In the genomic region with DNA sequence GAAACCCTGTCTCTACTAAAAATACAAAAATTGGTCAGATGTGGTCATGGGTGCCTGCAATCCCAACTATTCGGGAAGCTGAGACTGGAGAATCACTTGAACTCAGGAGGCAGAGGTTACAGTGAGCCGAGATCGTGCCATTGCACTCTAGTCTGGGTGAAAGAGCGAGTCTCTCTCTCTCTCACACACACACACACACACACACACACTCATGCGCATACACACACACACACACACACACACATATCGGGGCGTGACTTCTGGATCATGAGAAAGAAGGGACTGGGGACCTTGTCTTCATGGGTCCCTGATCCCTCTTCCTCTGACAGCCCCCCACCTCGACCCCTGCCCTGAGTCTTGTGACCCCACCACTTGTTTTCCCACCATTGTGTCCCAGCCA, we compare ENCODE assay signal across 31 cellular contexts.
"Had no signal": no experiment of that assay in that cellular context is flagged by ENCODE, and none has a peak within 500 bp of the region (broad histone marks: within the 10 kb centered on the region; RNA-seq: fewer than 3 reads in every experiment).

No MANE protein-coding gene starts in this region.

- FAIRE-seq: astrocyte, TTC549 had no signal

- H3K4me3 ChIP-seq: adrenal gland, body of pancreas, breast epithelium had no signal

- H3K27ac ChIP-seq: adrenal gland, body of pancreas, brain microvascular endothelial cell, breast epithelium, VCaP had no signal

- DNase-seq: activated B cell treated with CpG ODN at 0.5 μM for 24 hours; activated CD4-positive, alpha-beta memory T cell treated with anti-CD3 and anti-CD28 coated beads for 36 hours; activated CD4-positive, alpha-beta T cell treated with anti-CD3 and anti-CD28 coated beads for 4 hours; activated CD4-positive, alpha-beta T cell treated with anti-CD3 and anti-CD28 coated beads, Interleukin-2, amount 10 ng/mL, durations not matched to agents 24 days and 14 days; activated CD4-positive, alpha-beta T cell treated with anti-CD3 and anti-CD28 coated beads, Interleukin-2, amount 50 U/mL, for 1 hour; activated CD4-positive, alpha-beta T cell treated with anti-CD3 and anti-CD28 coated beads, Interleukin-2, amount 50 U/mL, for 4 hours; activated CD4-positive, CD25-positive, alpha-beta regulatory T cell treated with anti-CD3 and anti-CD28 coated beads, Interleukin-2, amount 50 U/mL, for 72 hours; activated CD8-positive, alpha-beta memory T cell treated with anti-CD3 and anti-CD28 coated beads, Interleukin-2, amount 50 U/mL, for 4 hours; activated effector memory CD4-positive, alpha-beta T cell treated with anti-CD3 and anti-CD28 coated beads, Interleukin-2, amount 50 U/mL, for 16 hours; activated gamma-delta T cell treated with Interleukin-2 at 50 U/mL for 16 hours; activated naive CD4-positive, alpha-beta T cell; activated naive CD4-positive, alpha-beta T cell treated with anti-CD3 and anti-CD28 coated beads for 36 hours; activated naive CD4-positive, alpha-beta T cell treated with anti-CD3 and anti-CD28 coated beads, Interleukin-2, amount 50 U/mL, for 16 hours; activated naive CD8-positive, alpha-beta T cell treated with anti-CD3 and anti-CD28 coated beads for 36 hours; activated T-cell treated with anti-CD3 and anti-CD28 coated beads for 4 hours; activated T-cell treated with anti-CD3 and anti-CD28 coated beads, Interleukin-2, amount 50 U/mL, for 1 hour; activated T-cell treated with anti-CD3 and anti-CD28 coated beads, Interleukin-2, amount 50 U/mL, for 4 hours; activated T-cell treated with anti-CD3 and anti-CD28 coated beads, Interleukin-2, amount 50 U/mL, for 72 hours; adrenal gland; amniotic stem cell; aorta; body of pancreas; brain microvascular endothelial cell; central memory CD4-positive, alpha-beta T cell; T-helper 1 cell; T-helper 2 cell; T-helper 9 cell had no signal

- H3K9me3 ChIP-seq: adrenal gland, body of pancreas, breast epithelium had no signal

- H3K36me3 ChIP-seq: adrenal gland, brain microvascular endothelial cell, breast epithelium had no signal

- H3K4me1 ChIP-seq: breast epithelium had no signal
